In the genomic region with DNA sequence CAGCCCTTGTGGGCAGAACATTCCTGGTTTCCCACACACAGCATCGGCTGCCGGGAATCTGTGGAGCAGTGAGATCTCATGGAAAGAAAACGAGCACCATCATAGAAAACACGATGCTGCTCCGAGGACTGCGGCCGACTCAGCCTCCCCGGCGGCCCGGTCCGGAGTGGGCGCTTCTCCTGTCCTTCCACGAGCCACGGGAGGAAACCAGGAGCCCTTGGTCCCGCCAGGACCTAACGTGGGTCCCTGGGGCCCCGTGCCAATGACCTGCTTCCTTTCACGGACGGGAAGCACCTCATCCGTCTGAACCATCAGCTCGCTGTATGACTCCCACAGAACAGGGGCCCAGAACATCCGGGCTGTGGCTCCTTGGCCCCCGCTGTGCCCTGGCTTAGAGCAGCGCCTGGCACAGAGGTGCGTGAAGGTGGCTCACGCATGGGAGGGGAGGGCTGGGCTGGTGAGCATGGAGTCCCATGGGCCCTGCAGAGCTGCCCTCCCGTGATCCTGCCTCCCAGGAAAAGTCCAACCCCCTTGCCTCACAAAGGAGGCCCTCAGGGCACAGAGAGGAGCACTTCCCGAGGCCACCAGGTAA, we compare ENCODE assay signal across 16 cellular contexts.
"Had no signal": no experiment of that assay in that cellular context is flagged by ENCODE, and none has a peak within 500 bp of the region (broad histone marks: within the 10 kb centered on the region; RNA-seq: fewer than 3 reads in every experiment).

No MANE protein-coding gene starts in this region.

- H3K27ac ChIP-seq: ovary, tibial nerve, vagina had no signal

- FAIRE-seq: small intestine had no signal

- H3K4me3 ChIP-seq: ovary, tibial nerve, vagina had no signal

- ATAC-seq: stimulated activated memory B cell treated with anti-CD40 and anti-IgM and Interleukin-4, amounts not matched to agents 10 μg/mL and 1 μg/mL and 100 μg/mL, for 72 hours had no signal

- H3K4me1 Mint-ChIP-seq: nephron had no signal

- H3K4me1 ChIP-seq: tibial nerve had no signal

- DNase-seq: activated CD4-positive, alpha-beta memory T cell treated with anti-CD3 and anti-CD28 coated beads, Interleukin-2, amount 10 ng/mL, durations not matched to agents 7 days and 5 days; activated CD4-positive, alpha-beta T cell treated with anti-CD3 and anti-CD28 coated beads for 1 hour; activated CD8-positive, alpha-beta memory T cell treated with anti-CD3 and anti-CD28 coated beads, Interleukin-2, amount 50 U/mL, for 4 hours; activated naive CD4-positive, alpha-beta T cell treated with Interleukin-2 at 50 U/mL for 16 hours; activated T-cell treated with anti-CD3 and anti-CD28 coated beads, Interleukin-2, amount 50 U/mL, for 72 hours; central memory CD4-positive, alpha-beta T cell; hippocampal formation; mammary epithelial cell; retina; small intestine; SW 1271 had no signal

- H3K4me3 Mint-ChIP-seq: activated CD4-positive, alpha-beta memory T cell treated with anti-CD3 and anti-CD28 coated beads, Interleukin-2, amount 10 ng/mL, durations not matched to agents 7 days and 5 days; activated T-cell treated with anti-CD3 and anti-CD28 coated beads, Interleukin-2, amount 50 U/mL, for 72 hours; nephron; stimulated activated memory B cell treated with anti-CD40 and anti-IgM and Interleukin-4, amounts not matched to agents 10 μg/mL and 1 μg/mL and 100 μg/mL, for 72 hours had no signal

- H3K27me3 ChIP-seq: ovary, tibial nerve, vagina had no signal

- H3K27ac Mint-ChIP-seq: activated CD4-positive, alpha-beta memory T cell treated with anti-CD3 and anti-CD28 coated beads, Interleukin-2, amount 10 ng/mL, durations not matched to agents 7 days and 5 days; activated T-cell treated with anti-CD3 and anti-CD28 coated beads, Interleukin-2, amount 50 U/mL, for 72 hours; nephron; stimulated activated memory B cell treated with anti-CD40 and anti-IgM and Interleukin-4, amounts not matched to agents 10 μg/mL and 1 μg/mL and 100 μg/mL, for 72 hours had no signal

- H3K9me3 ChIP-seq: ovary, tibial nerve, vagina had no signal

- H3K36me3 ChIP-seq: ovary, vagina had no signal

- H3K9me3 Mint-ChIP-seq: activated CD4-positive, alpha-beta memory T cell treated with anti-CD3 and anti-CD28 coated beads, Interleukin-2, amount 10 ng/mL, durations not matched to agents 7 days and 5 days; activated T-cell treated with anti-CD3 and anti-CD28 coated beads, Interleukin-2, amount 50 U/mL, for 72 hours; nephron; stimulated activated memory B cell treated with anti-CD40 and anti-IgM and Interleukin-4, amounts not matched to agents 10 μg/mL and 1 μg/mL and 100 μg/mL, for 72 hours had no signal

- H3K27me3 Mint-ChIP-seq: activated CD4-positive, alpha-beta memory T cell treated with anti-CD3 and anti-CD28 coated beads, Interleukin-2, amount 10 ng/mL, durations not matched to agents 7 days and 5 days; stimulated activated memory B cell treated with anti-CD40 and anti-IgM and Interleukin-4, amounts not matched to agents 10 μg/mL and 1 μg/mL and 100 μg/mL, for 72 hours had no signal
